ENCODE assay signal across 19 cellular contexts in the genomic region with DNA sequence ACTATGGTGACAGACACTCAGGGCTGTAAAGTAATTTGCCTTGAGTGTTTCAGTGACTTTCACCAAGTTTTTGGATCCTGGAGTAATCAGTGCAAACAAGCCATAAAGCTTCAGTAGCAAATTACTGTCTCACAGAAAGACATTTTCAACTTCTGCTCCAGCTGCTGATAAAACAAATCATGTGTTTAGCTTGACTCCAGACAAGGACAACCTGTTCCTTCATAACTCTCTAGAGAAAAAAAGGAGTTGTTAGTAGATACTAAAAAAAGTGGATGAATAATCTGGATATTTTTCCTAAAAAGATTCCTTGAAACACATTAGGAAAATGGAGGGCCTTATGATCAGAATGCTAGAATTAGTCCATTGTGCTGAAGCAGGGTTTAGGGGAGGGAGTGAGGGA. TPM values are rescaled to one million over a fixed set of nuclear protein-coding genes. Genes with fewer than 3 reads are reported as not detected.
A peak's percentile ranks its signal among the peaks of the same experiment; 100 is the strongest.
DNase-seq lines count a peak whose midpoint lies in the region; ATAC-seq and TF ChIP-seq lines count a peak whose summit lies in the region.
"Had no signal": no experiment of that assay in that cellular context is flagged by ENCODE, and none has a peak within 500 bp of the region (broad histone marks: within the 10 kb centered on the region; RNA-seq: fewer than 3 reads in every experiment).

No MANE protein-coding gene starts in this region.

- H3K27ac ChIP-seq in PC-3 (ENCODE audit: low read length): no peak overlapping the region
- H3K27ac ChIP-seq in lower lobe of right lung: no peak overlapping the region
- H3K27ac ChIP-seq: Peyer's patch had no signal

- intact Hi-C loops in PC-3 (cut with micrococcal nuclease): no loop called here
- intact Hi-C loops in lower lobe of right lung (cut with DNase I): no loop called here

- H2AFZ ChIP-seq in PC-3 (ENCODE audit: low read length): no peak overlapping the region

- no peaks in the 10 kb centered on the region for H3K9me3 Mint-ChIP-seq in stimulated activated naive CD8-positive, alpha-beta T cell treated with anti-CD3 and anti-CD28 coated beads, Interleukin-15, Interleukin-2, amounts not matched to agents 100 ng/mL and 50 ng/mL, for 24 hours
- no peaks in the 10 kb centered on the region for H3K9me3 Mint-ChIP-seq in stimulated activated naive CD8-positive, alpha-beta T cell treated with anti-CD3 and anti-CD28 coated beads, Interleukin-15, amount 100 ng/mL, for 72 hours
- H3K9me3 Mint-ChIP-seq in type B pancreatic cell: no peaks in the 10 kb centered on the region

- H3K27ac Mint-ChIP-seq in stimulated activated naive CD8-positive, alpha-beta T cell treated with anti-CD3 and anti-CD28 coated beads, Interleukin-15, Interleukin-2, amounts not matched to agents 100 ng/mL and 50 ng/mL, for 24 hours: peak overlapping the region; percentile 40
- no peak overlapping the region for H3K27ac Mint-ChIP-seq in stimulated activated naive CD8-positive, alpha-beta T cell treated with anti-CD3 and anti-CD28 coated beads, Interleukin-15, amount 100 ng/mL, for 72 hours
- peak overlapping the region; percentile 82 for H3K27ac Mint-ChIP-seq in type B pancreatic cell

- no peak for TF ChIP-seq CTCF in PC-3 (conservative IDR thresholded peaks at IDR 0.05; ENCODE audit: low read depth, low read length)
- TF ChIP-seq CTCF in lower lobe of right lung (IDR thresholded peaks at IDR 0.05): no peak
- TF ChIP-seq CTCF in type B pancreatic cell (conservative IDR thresholded peaks at IDR 0.05): no peak

- H3K9me2 ChIP-seq in PC-3 (replicated peaks; ENCODE audit: low read length): no peaks in the 10 kb centered on the region

- no peaks in the 10 kb centered on the region for H3K9me3 ChIP-seq in PC-3 (ENCODE audit: low read length)
- no peaks in the 10 kb centered on the region for H3K9me3 ChIP-seq in lower lobe of right lung
- H3K9me3 ChIP-seq: Peyer's patch had no signal

- CTCF ChIA-PET in PC-3 (lab: Charles Lee): interaction anchor here (0.6 kb wide), 1 partner anchor 61 kb away, joined by 3 read pairs; no protein-coding TSS in a partner anchor

- H3K27me3 Mint-ChIP-seq in stimulated activated naive CD8-positive, alpha-beta T cell treated with anti-CD3 and anti-CD28 coated beads, Interleukin-15, Interleukin-2, amounts not matched to agents 100 ng/mL and 50 ng/mL, for 24 hours: no peaks in the 10 kb centered on the region
- no peaks in the 10 kb centered on the region for H3K27me3 Mint-ChIP-seq in stimulated activated naive CD8-positive, alpha-beta T cell treated with anti-CD3 and anti-CD28 coated beads, Interleukin-15, amount 100 ng/mL, for 72 hours
- H3K27me3 Mint-ChIP-seq in type B pancreatic cell: no peaks in the 10 kb centered on the region

- H3K27me3 ChIP-seq in PC-3 (ENCODE audit: low read length) (no peaks in the 10 kb centered on the region), lower lobe of right lung (ENCODE audit: low read depth) (no peaks in the 10 kb centered on the region)
- H3K27me3 ChIP-seq: Peyer's patch had no signal

- TSS peak; percentile 12 for BruUV-seq in PC-3 (replicated peaks; lab: Mats Ljungman, UMichigan)

- H3K36me3 ChIP-seq in PC-3 (ENCODE audit: low read depth, low read length) (peaks cover 46% of the 10 kb centered on the region), lower lobe of right lung (peaks cover 60% of the 10 kb centered on the region)

- no peak overlapping the region for H3K9ac ChIP-seq in PC-3 (ENCODE audit: low read length)

- peaks cover 95% of the 10 kb centered on the region for H3K79me2 ChIP-seq in PC-3 (ENCODE audit: low read length)

- peaks cover 67% of the 10 kb centered on the region for H3K4me1 Mint-ChIP-seq in stimulated activated naive CD8-positive, alpha-beta T cell treated with anti-CD3 and anti-CD28 coated beads, Interleukin-15, Interleukin-2, amounts not matched to agents 100 ng/mL and 50 ng/mL, for 24 hours (ENCODE audit: low read depth)
- peaks cover 71% of the 10 kb centered on the region for H3K4me1 Mint-ChIP-seq in stimulated activated naive CD8-positive, alpha-beta T cell treated with anti-CD3 and anti-CD28 coated beads, Interleukin-15, amount 100 ng/mL, for 72 hours
- H3K4me1 Mint-ChIP-seq in type B pancreatic cell (ENCODE audit: unreplicated experiment): peaks cover 31% of the 10 kb centered on the region

- ATAC-seq in stimulated activated naive CD8-positive, alpha-beta T cell treated with anti-CD3 and anti-CD28 coated beads, Interleukin-15, amount 100 ng/mL, for 72 hours: no peak
- ATAC-seq in PC-3: no peak
- no peak for ATAC-seq in lower lobe of right lung
- ATAC-seq in HG03469 (IDR thresholded peaks at IDR 0.05; ENCODE audit: unreplicated experiment): no peak
- no peak for ATAC-seq in GM19395 (IDR thresholded peaks at IDR 0.05; ENCODE audit: unreplicated experiment)

- no peak overlapping the region for H3K4me2 ChIP-seq in PC-3 (ENCODE audit: low read length)

- no peak overlapping the region for H3K4me3 ChIP-seq in PC-3 (ENCODE audit: low read length)
- H3K4me3 ChIP-seq in lower lobe of right lung: peak overlapping the region; percentile 2
- H3K4me3 ChIP-seq: Peyer's patch had no signal

- H3F3A ChIP-seq in PC-3 (ENCODE audit: low read length, unreplicated experiment): no peaks in the 10 kb centered on the region

- no peak for DNase-seq in stimulated activated naive CD8-positive, alpha-beta T cell treated with anti-CD3 and anti-CD28 coated beads, Interleukin-15, amount 100 ng/mL, for 72 hours
- no peak for DNase-seq in PC-3
- no peak for DNase-seq in lower lobe of right lung
- no peak for DNase-seq in type B pancreatic cell (ENCODE audit: extremely low spot score, unreplicated experiment)
- no peak for DNase-seq in iPS-NIHi7 (ENCODE audit: extremely low spot score)
- DNase-seq: DMS153, EL, H7, Kasumi-1, MV-4-11, NCI-H1417 treated with DMSO at 0.1 percent for 48 hours, NCI-H2029, NCI-H2171 treated with DMSO at 0.1 percent for 48 hours, NCI-H82, Peyer's patch, SHP77 had no signal

- H3K4me1 ChIP-seq in PC-3 (ENCODE audit: insufficient read depth, low read length) (no peaks in the 10 kb centered on the region), lower lobe of right lung (peaks cover 47% of the 10 kb centered on the region)

- no peak overlapping the region for H3K4me3 Mint-ChIP-seq in stimulated activated naive CD8-positive, alpha-beta T cell treated with anti-CD3 and anti-CD28 coated beads, Interleukin-15, Interleukin-2, amounts not matched to agents 100 ng/mL and 50 ng/mL, for 24 hours
- no peak overlapping the region for H3K4me3 Mint-ChIP-seq in stimulated activated naive CD8-positive, alpha-beta T cell treated with anti-CD3 and anti-CD28 coated beads, Interleukin-15, amount 100 ng/mL, for 72 hours
- no peak overlapping the region for H3K4me3 Mint-ChIP-seq in type B pancreatic cell

- POLR2A ChIA-PET in PC-3 (lab: Charles Lee; ENCODE audit: unreplicated experiment): no interaction called here

- peaks cover 67% of the 10 kb centered on the region for H3K36me3 Mint-ChIP-seq in stimulated activated naive CD8-positive, alpha-beta T cell treated with anti-CD3 and anti-CD28 coated beads, Interleukin-15, Interleukin-2, amounts not matched to agents 100 ng/mL and 50 ng/mL, for 24 hours (ENCODE audit: low read depth)
- peaks cover 56% of the 10 kb centered on the region for H3K36me3 Mint-ChIP-seq in type B pancreatic cell

- peaks cover 46% of the 10 kb centered on the region for H4K20me1 ChIP-seq in PC-3 (ENCODE audit: low read length)

RNA-seq across cellular contexts. Expression of a gene that starts 9.4 kb away (rescaled TPM):
- 31.8 and 44.3 TPM in 2 replicates for total RNA-seq in PC-3 (2014; rRNA removed)
- total RNA-seq in lower lobe of right lung: 108 TPM
- 89.0 and 128 TPM in 2 replicates for total RNA-seq in type B pancreatic cell (ENCODE audit: low replicate concordance)

RNA-seq across cellular contexts. Expression of a gene that starts 23.1 kb away (rescaled TPM):
- 16.4 and 17.5 TPM in 2 replicates for total RNA-seq in PC-3 (2014; rRNA removed)
- total RNA-seq in lower lobe of right lung: 47.0 TPM
- 48.6 and 67.1 TPM in 2 replicates for total RNA-seq in type B pancreatic cell (ENCODE audit: low replicate concordance)

Comparison
In these comparisons a context has a peak if more than half of its experiments do, and no peak if none do; other contexts are left out.
1. H3K27ac Mint-ChIP-seq: peak in stimulated activated naive CD8-positive, alpha-beta T cell treated with anti-CD3 and anti-CD28 coated beads, Interleukin-15, Interleukin-2, amounts not matched to agents 100 ng/mL and 50 ng/mL, for 24 hours (single experiment) and type B pancreatic cell (single experiment); none in stimulated activated naive CD8-positive, alpha-beta T cell treated with anti-CD3 and anti-CD28 coated beads, Interleukin-15, amount 100 ng/mL, for 72 hours (0 of 2).